22 cellular contexts compared by ENCODE assay signal in the genomic region with DNA sequence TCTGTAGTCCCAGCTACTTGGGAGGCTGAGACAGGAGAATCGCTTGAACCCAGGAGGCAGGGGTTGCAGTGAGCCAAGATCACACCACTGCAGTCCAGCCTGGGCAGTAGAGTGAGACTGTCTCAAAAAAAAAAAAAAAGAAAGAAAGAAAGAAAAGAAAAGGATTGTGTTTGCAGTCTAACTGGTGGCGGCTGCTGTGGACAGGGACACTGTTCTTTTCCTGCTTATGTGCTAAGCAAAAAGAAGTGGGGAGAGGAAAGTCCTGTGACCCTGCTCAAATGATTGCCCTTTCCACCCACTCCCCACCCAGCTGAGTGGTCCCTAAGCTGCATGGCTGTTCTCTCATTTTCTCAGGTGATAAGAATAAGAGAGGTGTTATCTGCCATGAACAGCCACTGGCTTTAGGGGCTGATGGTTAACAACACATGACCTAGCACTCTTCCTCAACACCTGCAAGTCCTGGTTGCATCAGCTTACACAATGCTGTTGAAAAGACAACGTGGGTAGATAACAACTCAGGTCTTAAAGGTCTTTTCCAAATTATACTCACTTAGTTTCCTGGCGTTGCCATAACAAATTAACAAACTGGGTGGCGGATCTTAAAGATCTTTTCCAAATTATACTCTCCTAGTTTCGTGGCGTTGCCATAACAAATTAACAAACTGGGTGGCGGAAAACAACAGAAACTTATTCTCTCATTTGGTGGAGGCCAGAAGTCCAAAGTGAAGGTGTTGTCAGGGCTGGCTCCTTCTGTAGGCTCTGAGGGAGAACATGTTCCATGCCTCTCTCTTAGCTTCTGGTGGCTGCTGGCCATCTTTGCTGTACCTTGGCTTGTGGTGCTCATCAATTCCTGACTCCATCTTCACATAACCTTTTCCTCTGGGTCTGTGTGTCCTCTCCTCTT.
DNase-seq lines count a peak whose midpoint lies in the region; ATAC-seq and TF ChIP-seq lines count a peak whose summit lies in the region.
"Had no signal": no experiment of that assay in that cellular context is flagged by ENCODE, and none has a peak within 500 bp of the region (broad histone marks: within the 10 kb centered on the region; RNA-seq: fewer than 3 reads in every experiment).

No MANE protein-coding gene starts in this region.

- DNase-seq in DND-41 (peak; percentile 20), caudate nucleus (lab: John Stamatoyannopoulos, UW) (no peak), neural progenitor cell (ENCODE audit: low spot score) (no peak), NCI-H2171 treated with DMSO at 0.1 percent for 48 hours (lab: John Stamatoyannopoulos, UW) (no peak)
- no peak for DNase-seq in activated CD4-positive, alpha-beta memory T cell treated with anti-CD3 and anti-CD28 coated beads for 36 hours
- DNase-seq: activated naive CD4-positive, alpha-beta T cell treated with anti-CD3 and anti-CD28 coated beads, Interleukin-2, amount 10 ng/mL, durations not matched to agents 7 days and 5 days; activated T-cell treated with anti-CD3 and anti-CD28 coated beads, Interleukin-2, amount 50 U/mL, for 4 hours; anterior cingulate cortex; DMS79; effector CD8-positive, alpha-beta T cell; natural killer cell; NCI-H1694; NCI-H774; PC-9; SIG-M5; T-helper 2 cell; WERI-Rb-1 had no signal

- peaks cover 10% of the 10 kb centered on the region for H3K4me1 ChIP-seq in DND-41 (ENCODE audit: insufficient read depth, low read length)
- peaks cover 23% of the 10 kb centered on the region for H3K4me1 ChIP-seq in Loucy (ENCODE audit: insufficient read depth, low read length, poor library complexity, severe bottlenecking)
- H3K4me1 ChIP-seq in mucosa of rectum (ENCODE audit: control insufficient read depth in 2 of 2, insufficient read depth in 2 of 2, low read length in 2 of 2), result peaks cover 39 to 49% of the 10 kb centered on the region in 2 donors
- peaks cover 24% of the 10 kb centered on the region for H3K4me1 ChIP-seq in neural progenitor cell
- H3K4me1 ChIP-seq: parathyroid adenoma had no signal

- TF ChIP-seq CTCF in DND-41 (IDR thresholded peaks at IDR 0.05; ENCODE audit: borderline replicate concordance, extremely low read depth, low read length, poor library complexity, severe bottlenecking) (no peak), Loucy (conservative IDR thresholded peaks at IDR 0.05; ENCODE audit: low read length) (no peak), neural progenitor cell (IDR thresholded peaks at IDR 0.05) (no peak)

- H3K36me3 Mint-ChIP-seq in activated CD4-positive, alpha-beta memory T cell treated with anti-CD3 and anti-CD28 coated beads for 36 hours, result no peaks in the 10 kb centered on the region
- H3K36me3 Mint-ChIP-seq in neural progenitor cell, result no peaks in the 10 kb centered on the region
- H3K36me3 Mint-ChIP-seq: natural killer cell had no signal

- POLR2A ChIA-PET in activated CD4-positive, alpha-beta memory T cell treated with anti-CD3 and anti-CD28 coated beads for 36 hours (lab: Charles Lee), result no interaction called here

- H3K27ac Mint-ChIP-seq in activated CD4-positive, alpha-beta memory T cell treated with anti-CD3 and anti-CD28 coated beads for 36 hours, result no peak overlapping the region
- no peak overlapping the region for H3K27ac Mint-ChIP-seq in neural progenitor cell
- H3K27ac Mint-ChIP-seq: activated naive CD4-positive, alpha-beta T cell treated with anti-CD3 and anti-CD28 coated beads, Interleukin-2, amount 10 ng/mL, durations not matched to agents 7 days and 5 days; natural killer cell had no signal

- H3K4me1 Mint-ChIP-seq in activated CD4-positive, alpha-beta memory T cell treated with anti-CD3 and anti-CD28 coated beads for 36 hours (ENCODE audit: low read depth), result peaks cover 6% of the 10 kb centered on the region
- peaks cover 31% of the 10 kb centered on the region for H3K4me1 Mint-ChIP-seq in neural progenitor cell
- H3K4me1 Mint-ChIP-seq: natural killer cell had no signal

- H3K36me3 ChIP-seq in DND-41 (ENCODE audit: insufficient read depth, low read length) (no peaks in the 10 kb centered on the region), Loucy (ENCODE audit: insufficient read depth, low read length) (no peaks in the 10 kb centered on the region), mucosa of rectum (ENCODE audit: control insufficient read depth in 2 of 2, insufficient read depth in 2 of 2, low read length in 2 of 2) (no peaks in the 10 kb centered on the region), neural progenitor cell (no peaks in the 10 kb centered on the region)
- H3K36me3 ChIP-seq: thoracic aorta, WERI-Rb-1 had no signal

- CTCF ChIA-PET in activated CD4-positive, alpha-beta memory T cell treated with anti-CD3 and anti-CD28 coated beads for 36 hours (lab: Charles Lee), result no interaction called here

- no peaks in the 10 kb centered on the region for H3K79me2 ChIP-seq in DND-41 (ENCODE audit: insufficient read depth, low read length)
- H3K79me2 ChIP-seq in Loucy (ENCODE audit: insufficient read depth, low read length), result no peaks in the 10 kb centered on the region
- H3K79me2 ChIP-seq in neural progenitor cell (ENCODE audit: low read depth), result no peaks in the 10 kb centered on the region
- H3K79me2 ChIP-seq: parathyroid adenoma had no signal

- peak; percentile 63 for ATAC-seq in DND-41 (ENCODE audit: insufficient read depth, low read depth)
- ATAC-seq: activated T-cell treated with anti-CD3 and anti-CD28 coated beads, Interleukin-2, amount 50 U/mL, for 4 hours; natural killer cell; sciatic nerve had no signal

- H3K27me3 Mint-ChIP-seq in activated CD4-positive, alpha-beta memory T cell treated with anti-CD3 and anti-CD28 coated beads for 36 hours, result no peaks in the 10 kb centered on the region
- H3K27me3 Mint-ChIP-seq in neural progenitor cell (ENCODE audit: insufficient read depth, low read depth), result peaks cover 5% of the 10 kb centered on the region

- H3K9me3 Mint-ChIP-seq in activated CD4-positive, alpha-beta memory T cell treated with anti-CD3 and anti-CD28 coated beads for 36 hours, result no peaks in the 10 kb centered on the region
- no peaks in the 10 kb centered on the region for H3K9me3 Mint-ChIP-seq in neural progenitor cell
- H3K9me3 Mint-ChIP-seq: natural killer cell had no signal

- H3K4me2 ChIP-seq in DND-41 (ENCODE audit: insufficient read depth, low read length), result no peak overlapping the region
- no peak overlapping the region for H3K4me2 ChIP-seq in Loucy (ENCODE audit: low read depth, low read length, poor library complexity, severe bottlenecking)
- H3K4me2 ChIP-seq in neural progenitor cell, result no peak overlapping the region
- H3K4me2 ChIP-seq: PC-9 had no signal

- peak overlapping the region; percentile 23; the same call in 1 of the 2 replicates for H3K27ac ChIP-seq in DND-41 (ENCODE audit: low read length)
- H3K27ac ChIP-seq in caudate nucleus (ENCODE audit: low read depth, low read length), result peak overlapping the region; percentile 98
- H3K27ac ChIP-seq in mucosa of rectum (ENCODE audit: low read depth in 2 of 2, low read length in 2 of 2), result peak overlapping the region; percentile 5 to 17
- H3K27ac ChIP-seq in neural progenitor cell, result no peak overlapping the region
- H3K27ac ChIP-seq: parathyroid adenoma, PC-9, thoracic aorta, WERI-Rb-1 had no signal

- no peaks in the 10 kb centered on the region for H3K27me3 ChIP-seq in DND-41 (ENCODE audit: insufficient read depth, low read length, poor library complexity)
- no peaks in the 10 kb centered on the region for H3K27me3 ChIP-seq in Loucy (ENCODE audit: insufficient read depth, low read length, poor library complexity, severe bottlenecking)
- no peaks in the 10 kb centered on the region for H3K27me3 ChIP-seq in mucosa of rectum (ENCODE audit: control insufficient read depth in 2 of 2, insufficient read depth in 2 of 2, low read length in 2 of 2)
- no peaks in the 10 kb centered on the region for H3K27me3 ChIP-seq in neural progenitor cell

- H3K9me2 ChIP-seq in Loucy (replicated peaks; ENCODE audit: low read depth, low read length), result no peaks in the 10 kb centered on the region

- H4K20me1 ChIP-seq in DND-41 (ENCODE audit: insufficient read depth, low read length), result no peaks in the 10 kb centered on the region
- no peaks in the 10 kb centered on the region for H4K20me1 ChIP-seq in Loucy (ENCODE audit: insufficient read depth, low read length, poor library complexity, severe bottlenecking)
- no peaks in the 10 kb centered on the region for H4K20me1 ChIP-seq in neural progenitor cell (ENCODE audit: low read depth)

- H3K9ac ChIP-seq in DND-41 (ENCODE audit: low read depth, low read length) (no peak overlapping the region), Loucy (ENCODE audit: low read depth, low read length, poor library complexity, severe bottlenecking) (no peak overlapping the region), mucosa of rectum (ENCODE audit: low read depth in 1 of 2, low read length in 2 of 2) (no peak overlapping the region), neural progenitor cell (no peak overlapping the region)
- H3K9ac ChIP-seq: parathyroid adenoma had no signal

- H3F3A ChIP-seq in Loucy (ENCODE audit: low read depth) (no peaks in the 10 kb centered on the region), neural progenitor cell (ENCODE audit: low read depth) (no peaks in the 10 kb centered on the region)

- no peak overlapping the region for H3K4me3 ChIP-seq in DND-41 (ENCODE audit: low read depth in 1 of 2, low read length in 2 of 2)
- no peak overlapping the region for H3K4me3 ChIP-seq in Loucy (ENCODE audit: low read length, poor library complexity, severe bottlenecking)
- H3K4me3 ChIP-seq in mucosa of rectum (ENCODE audit: low read length in 2 of 2), result no peak overlapping the region
- no peak overlapping the region for H3K4me3 ChIP-seq in neural progenitor cell
- H3K4me3 ChIP-seq: PC-9, thoracic aorta had no signal

- H2AFZ ChIP-seq in DND-41 (ENCODE audit: low read depth, low read length), result no peak overlapping the region
- peak overlapping the region; percentile 26; the same call in 1 of the 2 replicates for H2AFZ ChIP-seq in Loucy (ENCODE audit: low read length)
- no peak overlapping the region for H2AFZ ChIP-seq in neural progenitor cell (replicated peaks)
- H2AFZ ChIP-seq: parathyroid adenoma, PC-9 had no signal

- intact Hi-C loops in activated CD4-positive, alpha-beta memory T cell treated with anti-CD3 and anti-CD28 coated beads for 36 hours (cut with micrococcal nuclease), result no loop called here

- no peak overlapping the region for H3K4me3 Mint-ChIP-seq in activated CD4-positive, alpha-beta memory T cell treated with anti-CD3 and anti-CD28 coated beads for 36 hours
- no peak overlapping the region for H3K4me3 Mint-ChIP-seq in neural progenitor cell
- H3K4me3 Mint-ChIP-seq: activated naive CD4-positive, alpha-beta T cell treated with anti-CD3 and anti-CD28 coated beads, Interleukin-2, amount 10 ng/mL, durations not matched to agents 7 days and 5 days; activated T-cell treated with anti-CD3 and anti-CD28 coated beads, Interleukin-2, amount 50 U/mL, for 4 hours; natural killer cell had no signal

- no peaks in the 10 kb centered on the region for H3K9me3 ChIP-seq in DND-41 (ENCODE audit: insufficient read depth, low read length, severe bottlenecking)
- no peaks in the 10 kb centered on the region for H3K9me3 ChIP-seq in Loucy (ENCODE audit: insufficient read depth, low read depth, low read length)
- H3K9me3 ChIP-seq in mucosa of rectum (ENCODE audit: control insufficient read depth in 2 of 2, low read length in 2 of 2), result no peaks in the 10 kb centered on the region
- no peaks in the 10 kb centered on the region for H3K9me3 ChIP-seq in neural progenitor cell (ENCODE audit: low read depth)
- H3K9me3 ChIP-seq: thoracic aorta had no signal
